In genomic region chr14:52738409-52738808, GRCh38 we compare ENCODE assay signal across 2 cellular contexts.
A peak's percentile ranks its signal among the peaks of the same experiment; 100 is the strongest.
TF ChIP-seq lines count a peak whose summit lies in the region.

No MANE protein-coding gene starts in this region.

TF ChIP-seq in HepG2, 621 proteins besides CTCF, POLR2A, EP300 and RAD21:
- no peak for TF ChIP-seq ARNT2 (CRISPR knock-in tag; IDR thresholded peaks at IDR 0.05; ENCODE audit: low read depth)
- peak; percentile 83 for TF ChIP-seq LCORL (IDR thresholded peaks at IDR 0.05)
- no peak for TF ChIP-seq LCORL (CRISPR knock-in tag; IDR thresholded peaks at IDR 0.05)

TF ChIP-seq in GM12878, 131 proteins besides CTCF, POLR2A, EP300 and RAD21:
- TF ChIP-seq RCOR1 (conservative IDR thresholded peaks at IDR 0.05; ENCODE audit: low read depth, low read length), result no peak
- no peak for TF ChIP-seq PML (IDR thresholded peaks at IDR 0.05; ENCODE audit: low read length)
- TF ChIP-seq SMAD1 (IDR thresholded peaks at IDR 0.05; ENCODE audit: low read depth, partially characterized antibody), result peak; percentile 26
